Comparison of ENCODE assay signal across 25 cellular contexts in genomic region chr2:1300284-1300683, GRCh38.
A peak's percentile ranks its signal among the peaks of the same experiment; 100 is the strongest.
DNase-seq lines count a peak whose midpoint lies in the region; ATAC-seq, FAIRE-seq and TF ChIP-seq lines count a peak whose summit lies in the region.
"Had no signal": no experiment of that assay in that cellular context is flagged by ENCODE, and none has a peak within 500 bp of the region (broad histone marks: within the 10 kb centered on the region; RNA-seq: fewer than 3 reads in every experiment).

No MANE protein-coding gene starts in this region.

- H3K36me3 ChIP-seq in right atrium auricular region: no peaks in the 10 kb centered on the region
- H3K36me3 ChIP-seq in H1 (ENCODE audit: control insufficient read depth in 2 of 4, insufficient read depth in 4 of 4, low read length in 3 of 4): no peaks in the 10 kb centered on the region
- H3K36me3 ChIP-seq in esophagus muscularis mucosa: no peaks in the 10 kb centered on the region
- no peaks in the 10 kb centered on the region for H3K36me3 ChIP-seq in naive thymus-derived CD4-positive, alpha-beta T cell (ENCODE audit: control insufficient read depth in 2 of 3, insufficient read depth in 3 of 3, low read length in 3 of 3)
- H3K36me3 ChIP-seq: BLaER1 treated with 17β-estradiol and CSF1 and Interleukin-3, amounts not matched to agents 10 nM and 100 nM had no signal

- H3K9me3 ChIP-seq in right atrium auricular region (no peaks in the 10 kb centered on the region), H1 (ENCODE audit: insufficient read depth in 2 of 2, low read depth in 1 of 2, low read length in 1 of 2) (no peaks in the 10 kb centered on the region), esophagus muscularis mucosa (no peaks in the 10 kb centered on the region)
- H3K9me3 ChIP-seq in naive thymus-derived CD4-positive, alpha-beta T cell (ENCODE audit: control insufficient read depth in 2 of 3, low read length in 3 of 3): no peaks in the 10 kb centered on the region
- H3K9me3 ChIP-seq: A549; BLaER1 treated with 17β-estradiol and CSF1 and Interleukin-3, amounts not matched to agents 10 nM and 100 nM; Caco-2 had no signal

- H3K9ac ChIP-seq in H1 (replicated peaks in 1 of 4; ENCODE audit: extremely low read depth in 1 of 4, low read depth in 3 of 4, low read length in 3 of 4): no peak overlapping the region
- H3K9ac ChIP-seq: BLaER1 treated with 17β-estradiol and CSF1 and Interleukin-3, amounts not matched to agents 10 nM and 100 nM had no signal

- no peak overlapping the region for H4K91ac ChIP-seq in H1 (replicated peaks; ENCODE audit: insufficient read length, low read length)

- no peak overlapping the region for H2BK20ac ChIP-seq in H1 (ENCODE audit: low read length)

- peaks cover 0 to 2% of the 10 kb centered on the region in 2 experiments for H4K20me1 ChIP-seq in H1 (replicated peaks in 1 of 2; ENCODE audit: control insufficient read depth in 1 of 2, insufficient read depth in 2 of 2, low read length in 2 of 2)
- H4K20me1 ChIP-seq: BLaER1 treated with 17β-estradiol and CSF1 and Interleukin-3, amounts not matched to agents 10 nM and 100 nM had no signal

- H3K4me1 Mint-ChIP-seq in osteocyte (ENCODE audit: unreplicated experiment): no peaks in the 10 kb centered on the region
- H3K4me1 Mint-ChIP-seq in naive thymus-derived CD4-positive, alpha-beta T cell: peaks cover 0 to 21% (median 14%) of the 10 kb centered on the region in 7 donors

- H3K36me3 Mint-ChIP-seq in osteocyte (ENCODE audit: unreplicated experiment): no peaks in the 10 kb centered on the region
- peaks cover 0 to 3% (median 0%) of the 10 kb centered on the region in 5 donors for H3K36me3 Mint-ChIP-seq in naive thymus-derived CD4-positive, alpha-beta T cell
- H3K36me3 Mint-ChIP-seq: CD8-positive, alpha-beta T cell had no signal

- FAIRE-seq in H1 (lab: Jason Lieb, UNC): no peak
- FAIRE-seq: A549, D721Med, GM12878, GM12892, GM18507 had no signal

- intact Hi-C loops in Right ventricle myocardium inferior (cut with DNase I): no loop called here
- intact Hi-C loops in esophagus muscularis mucosa (cut with DNase I): no loop called here
- intact Hi-C loops in naive thymus-derived CD4-positive, alpha-beta T cell (cut with micrococcal nuclease): no loop called here

- no peak overlapping the region for H3K14ac ChIP-seq in H1 (ENCODE audit: insufficient read length)

- no peak for TF ChIP-seq RAD21 in H1 (IDR thresholded peaks at IDR 0.05 in 1 of 2, conservative IDR thresholded peaks at IDR 0.05 in 1 of 2; ENCODE audit: low read depth in 2 of 2, low read length in 2 of 2)

- TF ChIP-seq CTCF in right atrium auricular region (IDR thresholded peaks at IDR 0.05) (no peak), H1 (IDR thresholded peaks at IDR 0.05; ENCODE audit: control extremely low read depth in 1 of 3, insufficient read depth in 1 of 3, low read depth in 1 of 3, low read length in 3 of 3) (no peak), esophagus muscularis mucosa (IDR thresholded peaks at IDR 0.05) (no peak), osteocyte (IDR thresholded peaks at IDR 0.05) (no peak)

- no peaks in the 10 kb centered on the region for H3K27me3 ChIP-seq in right atrium auricular region
- no peaks in the 10 kb centered on the region; a peak in 1 of 7 replicates for H3K27me3 ChIP-seq in H1 (replicated peaks in 1 of 4; ENCODE audit: control insufficient read depth in 3 of 4, extremely low read depth in 1 of 4, insufficient read depth in 3 of 4, low read length in 3 of 4)
- H3K27me3 ChIP-seq in esophagus muscularis mucosa: peaks cover 0 to 9% (median 0%) of the 10 kb centered on the region in 4 donors
- H3K27me3 ChIP-seq in naive thymus-derived CD4-positive, alpha-beta T cell (ENCODE audit: control insufficient read depth in 2 of 2, insufficient read depth in 2 of 2, low read length in 2 of 2): no peaks in the 10 kb centered on the region
- H3K27me3 ChIP-seq: BLaER1 treated with 17β-estradiol and CSF1 and Interleukin-3, amounts not matched to agents 10 nM and 100 nM had no signal

- H3K27ac Mint-ChIP-seq in osteocyte (ENCODE audit: unreplicated experiment): no peak overlapping the region
- no peak overlapping the region for H3K27ac Mint-ChIP-seq in naive thymus-derived CD4-positive, alpha-beta T cell
- H3K27ac Mint-ChIP-seq: B cell; CD4-positive, alpha-beta T cell; CD8-positive, alpha-beta T cell had no signal

- DNase-seq in right atrium auricular region (ENCODE audit: low spot score): peak; percentile 48
- DNase-seq in Right ventricle myocardium inferior (ENCODE audit: missing footprints): no peak
- DNase-seq in H1 (ENCODE audit: low read depth in 1 of 2, low spot score in 2 of 2): peak in 1 of 2 experiments; percentile 40
- peak; percentile 50 for DNase-seq in esophagus muscularis mucosa (ENCODE audit: extremely low spot score)
- DNase-seq in osteocyte (ENCODE audit: extremely low spot score, unreplicated experiment): peak; percentile 74
- no peak for DNase-seq in stimulated activated CD4-positive, alpha-beta T cell treated with anti-CD3 and anti-CD28 coated beads, Interleukin-15, amount 100 ng/mL, for 24 hours
- no peak for DNase-seq in naive thymus-derived CD4-positive, alpha-beta T cell
- DNase-seq: AML-193; Caco-2; Calu3; CD4-positive, alpha-beta T cell; CD8-positive, alpha-beta T cell; DND-41; EL; GDM1 had no signal

- POLR2A ChIA-PET in H1 (lab: Charles Lee; ENCODE audit: partially characterized antibody): interaction anchor here (0.7 to 1.7 kb wide), 2 partner anchors 8 to 18 kb away, joined by 4 to 5 read pairs; no protein-coding TSS in a partner anchor
- POLR2A ChIA-PET in naive thymus-derived CD4-positive, alpha-beta T cell (lab: Charles Lee): no interaction called here

- no peak overlapping the region; the same call in 1 of the 2 replicates for H2AK5ac ChIP-seq in H1 (ENCODE audit: low read depth, low read length)

- H3K4ac ChIP-seq in H1 (replicated peaks; ENCODE audit: insufficient read length, low read depth, low read length): no peak overlapping the region

- no peak overlapping the region for H3K27ac ChIP-seq in right atrium auricular region
- no peak overlapping the region for H3K27ac ChIP-seq in H1 (ENCODE audit: low read depth, low read length)
- H3K27ac ChIP-seq in esophagus muscularis mucosa (replicated peaks in 1 of 4): no peak overlapping the region
- no peak overlapping the region for H3K27ac ChIP-seq in naive thymus-derived CD4-positive, alpha-beta T cell (ENCODE audit: low read depth, low read length)
- H3K27ac ChIP-seq: 22Rv1; A549; BLaER1 treated with 17β-estradiol and CSF1 and Interleukin-3, amounts not matched to agents 10 nM and 100 nM; C4-2B had no signal

- H3K4me1 ChIP-seq in right atrium auricular region: no peaks in the 10 kb centered on the region
- peaks cover 0 to 3% (median 0%) of the 10 kb centered on the region in 4 experiments; a peak in 1 of 7 replicates for H3K4me1 ChIP-seq in H1 (replicated peaks in 1 of 4; ENCODE audit: control insufficient read depth in 3 of 4, insufficient read depth in 4 of 4, low read length in 3 of 4)
- H3K4me1 ChIP-seq in esophagus muscularis mucosa: no peaks in the 10 kb centered on the region
- H3K4me1 ChIP-seq in naive thymus-derived CD4-positive, alpha-beta T cell (ENCODE audit: control insufficient read depth in 2 of 2, insufficient read depth in 2 of 2, low read length in 2 of 2): no peaks in the 10 kb centered on the region
- H3K4me1 ChIP-seq: A549, Caco-2 had no signal

- no peak overlapping the region for H4K5ac ChIP-seq in H1 (ENCODE audit: insufficient read length, low read depth, low read length)

- H3K23me2 ChIP-seq in H1 (ENCODE audit: low read depth, low read length): no peaks in the 10 kb centered on the region

- 90% methylated on average over 9 of the region's 9 CpGs; no CpG with 5 or more reads in 1 of the 2 experiments for WGBS in H1 (ENCODE audit: extremely low coverage in 1 of 2, insufficient coverage in 1 of 2, insufficient read length in 1 of 2, insufficient replicate concordance in 2 of 2, low coverage in 1 of 2, low lambda C conversion rate in 2 of 2, missing lambda C conversion rate in 1 of 2), 2 experiments
- WGBS in esophagus muscularis mucosa: 77% methylated on average over 9 of the region's 9 CpGs

- no peak overlapping the region for H2BK5ac ChIP-seq in H1 (ENCODE audit: low read depth, low read length)

- H3K79me2 ChIP-seq in H1 (ENCODE audit: control insufficient read depth in 1 of 2, insufficient read depth in 2 of 2, low read length in 2 of 2): no peaks in the 10 kb centered on the region

- ATAC-seq in Right ventricle myocardium inferior (no peak), GM21825 (IDR thresholded peaks at IDR 0.05; ENCODE audit: unreplicated experiment) (no peak)
- no peak for ATAC-seq in naive thymus-derived CD4-positive, alpha-beta T cell
- ATAC-seq: A549; CD8-positive, alpha-beta T cell; GM12878 had no signal

- no peaks in the 10 kb centered on the region for H3K27me3 Mint-ChIP-seq in osteocyte (ENCODE audit: unreplicated experiment)
- H3K27me3 Mint-ChIP-seq in naive thymus-derived CD4-positive, alpha-beta T cell: peaks cover 0 to 3% (median 0%) of the 10 kb centered on the region in 5 donors
- H3K27me3 Mint-ChIP-seq: B cell had no signal

- no peak overlapping the region for H4K8ac ChIP-seq in H1 (ENCODE audit: extremely low read depth, insufficient read depth, low read length)

- no peak overlapping the region for H3K4me2 ChIP-seq in H1 (ENCODE audit: insufficient read depth in 1 of 2, low read depth in 2 of 2, low read length in 2 of 2)
- H3K4me2 ChIP-seq: A549; BLaER1 treated with 17β-estradiol and CSF1 and Interleukin-3, amounts not matched to agents 10 nM and 100 nM had no signal

- H3K4me3 Mint-ChIP-seq in osteocyte (ENCODE audit: unreplicated experiment): no peak overlapping the region
- H3K4me3 Mint-ChIP-seq in naive thymus-derived CD4-positive, alpha-beta T cell: no peak overlapping the region
- H3K4me3 Mint-ChIP-seq: B cell; CD4-positive, alpha-beta T cell; CD8-positive, alpha-beta T cell had no signal

- no peak overlapping the region for H2BK120ac ChIP-seq in H1 (replicated peaks; ENCODE audit: low read depth, low read length)

- H3K9me3 Mint-ChIP-seq in osteocyte (ENCODE audit: unreplicated experiment): no peaks in the 10 kb centered on the region
- H3K9me3 Mint-ChIP-seq in naive thymus-derived CD4-positive, alpha-beta T cell: peaks cover 0 to 2% (median 0%) of the 10 kb centered on the region in 11 donors
- H3K9me3 Mint-ChIP-seq: CD4-positive, alpha-beta T cell; CD8-positive, alpha-beta T cell had no signal

- H2BK12ac ChIP-seq in H1 (ENCODE audit: low read depth, low read length): 0 out of 2 replicates have a peak overlapping the region, but pooled peaks have one; percentile 35

- H3K23ac ChIP-seq in H1 (ENCODE audit: insufficient read length): no peak overlapping the region

- TF ChIP-seq EP300 in H1 (IDR thresholded peaks at IDR 0.05; ENCODE audit: borderline replicate concordance in 1 of 2, low read depth in 2 of 2, low read length in 2 of 2) (no peak), esophagus muscularis mucosa (IDR thresholded peaks at IDR 0.05) (no peak)

- no peaks in the 10 kb centered on the region for H3K79me1 ChIP-seq in H1 (ENCODE audit: low read depth, low read length)

- CTCF ChIA-PET in H1 (lab: Charles Lee; ENCODE audit: partially characterized antibody): interaction anchor here (0.7 to 1.7 kb wide), 5 partner anchors 19 to 251 kb away, joined by 3 read pairs; no protein-coding TSS in a partner anchor
- CTCF ChIA-PET in naive thymus-derived CD4-positive, alpha-beta T cell (lab: Charles Lee): no interaction called here

- H3K56ac ChIP-seq in H1 (replicated peaks; ENCODE audit: insufficient read length, low read depth, low read length): no peak overlapping the region

- TF ChIP-seq POLR2A in H1 (IDR thresholded peaks at IDR 0.05; ENCODE audit: control extremely low read depth in 1 of 2, low read depth in 2 of 2, low read length in 2 of 2): no peak
- TF ChIP-seq POLR2A in esophagus muscularis mucosa (IDR thresholded peaks at IDR 0.05; ENCODE audit: low read depth): no peak

- no peak overlapping the region for H3K18ac ChIP-seq in H1 (ENCODE audit: extremely low read depth, low read length)

- no peak overlapping the region for H3K4me3 ChIP-seq in right atrium auricular region
- H3K4me3 ChIP-seq in H1 (ENCODE audit: extremely low read depth in 1 of 4, insufficient read depth in 2 of 4, low read depth in 3 of 4, low read length in 4 of 4): no peak overlapping the region
- H3K4me3 ChIP-seq in esophagus muscularis mucosa: no peak overlapping the region
- no peak overlapping the region for H3K4me3 ChIP-seq in naive thymus-derived CD4-positive, alpha-beta T cell (ENCODE audit: low read length)
- H3K4me3 ChIP-seq: A549; BLaER1 treated with 17β-estradiol and CSF1 and Interleukin-3, amounts not matched to agents 10 nM and 100 nM; GM12878 had no signal

- no peak overlapping the region for H2AFZ ChIP-seq in H1 (ENCODE audit: low read length)

- no peak overlapping the region for H2BK15ac ChIP-seq in H1 (ENCODE audit: low read length)

Comparison
In these comparisons a context has a peak if more than half of its experiments do, and no peak if none do; other contexts are left out.
1. DNase-seq: peak in right atrium auricular region (single experiment), esophagus muscularis mucosa (single experiment) and osteocyte (single experiment); none in Right ventricle myocardium inferior (single experiment), stimulated activated CD4-positive, alpha-beta T cell treated with anti-CD3 and anti-CD28 coated beads, Interleukin-15, amount 100 ng/mL, for 24 hours (single experiment) and naive thymus-derived CD4-positive, alpha-beta T cell (0 of 9).